8 cellular contexts compared by ENCODE assay signal in genomic region chr17:56913867-56914640, GRCh38. TPM values are rescaled to one million over a fixed set of nuclear protein-coding genes. Genes with fewer than 3 reads are reported as not detected.
DNase-seq lines count a peak whose midpoint lies in the region; ATAC-seq and TF ChIP-seq lines count a peak whose summit lies in the region.

TRIM25 (minus strand) TSS chr17:56914049; CDS start chr17:56913988, 61 bp downstream.

- in situ Hi-C loops in ACHN (cut with HindIII; ENCODE audit: low pct_ligation_motif_present, low pct_unique_long_range_greater_than_20kb, low sequenced_read_pairs), result no loop called here
- in situ Hi-C loops in mammary epithelial cell (cut with MboI; ENCODE audit: low sequenced_read_pairs in 2 of 2), result no loop called here

- 1% methylated on average over 14 of the region's 63 CpGs for WGBS in mammary epithelial cell (ENCODE audit: low coverage, missing lambda C conversion rate)
- under 1% methylated on average over 62 of the region's 63 CpGs for WGBS in smooth muscle cell (ENCODE audit: low lambda C conversion rate)

- TF ChIP-seq CTCF in WI38 (IDR thresholded peaks at IDR 0.05; ENCODE audit: low read depth, low read length), result no peak
- TF ChIP-seq CTCF in mammary epithelial cell (conservative IDR thresholded peaks at IDR 0.05 in 1 of 2, IDR thresholded peaks at IDR 0.05 in 1 of 2; ENCODE audit: extremely low read depth in 1 of 2, insufficient read depth in 1 of 2, low read depth in 1 of 2, low read length in 2 of 2), result no peak
- TF ChIP-seq CTCF in smooth muscle cell (IDR thresholded peaks at IDR 0.05; ENCODE audit: borderline replicate concordance, insufficient read depth, poor library complexity, severe bottlenecking), result no peak

- H3K9me3 ChIP-seq in mammary epithelial cell (replicated peaks; ENCODE audit: insufficient read depth, low read length) (no peaks in the 10 kb centered on the region), smooth muscle cell (replicated peaks; ENCODE audit: low read depth) (no peaks in the 10 kb centered on the region)

- H3K36me3 ChIP-seq in mammary epithelial cell (ENCODE audit: insufficient read depth, low read length) (no peaks in the 10 kb centered on the region), smooth muscle cell (ENCODE audit: low read depth) (no peaks in the 10 kb centered on the region)

- CTCF ChIA-PET in mammary epithelial cell (lab: Charles Lee; ENCODE audit: low non-redundant PET), result no interaction called here

- H3K4me1 ChIP-seq in mammary epithelial cell (ENCODE audit: insufficient read depth, low read length) (peaks cover 43% of the 10 kb centered on the region), smooth muscle cell (ENCODE audit: low read depth) (peaks cover 4% of the 10 kb centered on the region)

- dilution Hi-C loops in mammary epithelial cell (cut with HindIII; ENCODE audit: low sequenced_read_pairs), result no loop called here

- BruUV-seq in mammary epithelial cell (replicated peaks; lab: Mats Ljungman, UMichigan), result TSS peak; percentile 89

- H3F3A ChIP-seq in smooth muscle cell (ENCODE audit: low read depth), result no peaks in the 10 kb centered on the region

- H3K9ac ChIP-seq in mammary epithelial cell (ENCODE audit: insufficient read depth, low read length) (peak within 1 kb of the TSS; percentile 93), smooth muscle cell (ENCODE audit: low read depth) (peak within 1 kb of the TSS; percentile 87)

- H4K20me1 ChIP-seq in mammary epithelial cell (ENCODE audit: insufficient read depth, low read length), result no peaks in the 10 kb centered on the region
- no peaks in the 10 kb centered on the region for H4K20me1 ChIP-seq in smooth muscle cell (ENCODE audit: low read depth)

- H3K79me2 ChIP-seq in mammary epithelial cell (ENCODE audit: insufficient read depth, low read length), result peaks cover 54% of the 10 kb centered on the region
- no peaks in the 10 kb centered on the region for H3K79me2 ChIP-seq in smooth muscle cell (ENCODE audit: low read depth)

- peak within 1 kb of the TSS; percentile 90 for H3K4me3 ChIP-seq in WI38 (ENCODE audit: low read depth, low read length)
- H3K4me3 ChIP-seq in mammary epithelial cell (replicated peaks in 1 of 3; ENCODE audit: insufficient read depth in 1 of 3, low read depth in 2 of 3, low read length in 3 of 3), result peak within 1 kb of the TSS; percentile 88 to 97 (median 90)
- H3K4me3 ChIP-seq in smooth muscle cell, result peak within 1 kb of the TSS; percentile 86

- intact Hi-C loops in mammary epithelial cell (cut with micrococcal nuclease), result loop anchor here (1.0 kb wide), 2 partner anchors 26 to 81 kb away; partner anchors contain the start of gene C17orf67

- H3K27ac ChIP-seq in mammary epithelial cell (ENCODE audit: insufficient read depth, low read depth, low read length), result peak within 1 kb of the TSS; percentile 92
- H3K27ac ChIP-seq in smooth muscle cell (ENCODE audit: low read depth), result peak within 1 kb of the TSS; percentile 91

- ATAC-seq in GM18870 (IDR thresholded peaks at IDR 0.05; ENCODE audit: unreplicated experiment) (peak; percentile 46), HG03108 (IDR thresholded peaks at IDR 0.05; ENCODE audit: unreplicated experiment) (peak; percentile 55)

- H3K27me3 ChIP-seq in mammary epithelial cell (ENCODE audit: insufficient read depth, low read length), result no peaks in the 10 kb centered on the region
- no peaks in the 10 kb centered on the region for H3K27me3 ChIP-seq in smooth muscle cell (ENCODE audit: low read depth)

- H3K4me2 ChIP-seq in mammary epithelial cell (ENCODE audit: insufficient read depth, low read depth, low read length) (peak within 1 kb of the TSS; percentile 99), smooth muscle cell (peak within 1 kb of the TSS; percentile 91)

- peak; percentile 91 for DNase-seq in ACHN
- peak; percentile 88 for DNase-seq in NCI-H2227 (lab: John Stamatoyannopoulos, UW; ENCODE audit: unreplicated experiment)
- peak; percentile 92 for DNase-seq in mammary epithelial cell
- DNase-seq in iPS-NIHi7 (ENCODE audit: extremely low spot score), result peak; percentile 95
- peak; percentile 84 for DNase-seq in smooth muscle cell (lab: John Stamatoyannopoulos, UW; ENCODE audit: unreplicated experiment)

- H2AFZ ChIP-seq in mammary epithelial cell (ENCODE audit: low read depth, low read length) (peak within 1 kb of the TSS; percentile 98), smooth muscle cell (ENCODE audit: low read depth) (peak within 1 kb of the TSS; percentile 87)

RNA-seq across cellular contexts. Expression of gene TRIM25, which starts in this region (rescaled TPM):
- total RNA-seq in mammary epithelial cell (10 to 100 TPM; 49.5 to 95.0 TPM), smooth muscle cell (7.1 and 14.0 TPM in 2 replicates)
- polyA plus RNA-seq in mammary epithelial cell (34.9 TPM), smooth muscle cell (2.6 and 4.2 TPM in 2 replicates)
- polyA minus RNA-seq in mammary epithelial cell, result 57.2 TPM

Comparison
In these comparisons a context has a peak if more than half of its experiments do, and no peak if none do; other contexts are left out.
1. Peak in every context shown above with its lines: DNase-seq, ATAC-seq, H3K4me3 ChIP-seq and H3K27ac ChIP-seq.